17 cellular contexts compared by ENCODE assay signal in the genomic region with DNA sequence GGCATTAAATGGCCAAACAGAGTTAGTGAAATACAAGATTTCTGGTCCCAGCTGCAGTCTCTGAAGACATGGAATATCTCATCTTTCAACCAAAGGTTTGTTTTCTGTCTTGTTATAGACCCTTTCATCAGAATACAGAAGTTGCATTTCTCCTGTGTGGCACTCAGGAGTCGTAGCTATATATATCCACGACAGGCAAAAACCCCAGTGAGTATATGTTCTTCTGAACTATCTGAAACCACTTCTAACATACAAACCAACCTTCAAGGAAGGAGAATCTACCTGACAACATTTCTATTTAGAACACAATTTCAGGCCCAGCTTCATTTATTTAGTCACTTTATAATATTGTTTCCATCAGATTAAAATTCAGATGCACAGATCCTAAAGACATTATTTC.
DNase-seq lines count a peak whose midpoint lies in the region; ATAC-seq lines count a peak whose summit lies in the region.
"Had no signal": no experiment of that assay in that cellular context is flagged by ENCODE, and none has a peak within 500 bp of the region (broad histone marks: within the 10 kb centered on the region; RNA-seq: fewer than 3 reads in every experiment).

No MANE protein-coding gene starts in this region.

- peaks cover 21% of the 10 kb centered on the region for H3K4me1 Mint-ChIP-seq in activated CD4-positive, alpha-beta T cell treated with anti-CD3 and anti-CD28 coated beads, Interleukin-2, amount 10 ng/mL, durations not matched to agents 24 days and 14 days
- peaks cover 33% of the 10 kb centered on the region for H3K4me1 Mint-ChIP-seq in activated CD4-positive, alpha-beta T cell treated with anti-CD3 and anti-CD28 coated beads, Interleukin-2, amount 10 ng/mL, durations not matched to agents 7 days and 5 days
- peaks cover 88% of the 10 kb centered on the region for H3K4me1 Mint-ChIP-seq in stimulated activated naive CD8-positive, alpha-beta T cell treated with anti-CD3 and anti-CD28 coated beads, Interleukin-15, Interleukin-2, amounts not matched to agents 100 ng/mL and 50 ng/mL, for 24 hours (ENCODE audit: low read depth)
- H3K4me1 Mint-ChIP-seq in central memory CD8-positive, alpha-beta T cell, result peaks cover 80% of the 10 kb centered on the region

- peaks cover 11% of the 10 kb centered on the region for H3K9me3 Mint-ChIP-seq in activated CD4-positive, alpha-beta T cell treated with anti-CD3 and anti-CD28 coated beads, Interleukin-2, amount 10 ng/mL, durations not matched to agents 24 days and 14 days
- H3K9me3 Mint-ChIP-seq in activated CD4-positive, alpha-beta T cell treated with anti-CD3 and anti-CD28 coated beads, Interleukin-2, amount 10 ng/mL, durations not matched to agents 7 days and 5 days, result peaks cover 13% of the 10 kb centered on the region
- peaks cover 12% of the 10 kb centered on the region for H3K9me3 Mint-ChIP-seq in stimulated activated naive CD8-positive, alpha-beta T cell treated with anti-CD3 and anti-CD28 coated beads, Interleukin-15, Interleukin-2, amounts not matched to agents 100 ng/mL and 50 ng/mL, for 24 hours
- H3K9me3 Mint-ChIP-seq in central memory CD8-positive, alpha-beta T cell, result no peaks in the 10 kb centered on the region

- H3K27ac Mint-ChIP-seq in activated CD4-positive, alpha-beta T cell treated with anti-CD3 and anti-CD28 coated beads, Interleukin-2, amount 10 ng/mL, durations not matched to agents 24 days and 14 days, result peak overlapping the region; percentile 4
- H3K27ac Mint-ChIP-seq in activated CD4-positive, alpha-beta T cell treated with anti-CD3 and anti-CD28 coated beads, Interleukin-2, amount 10 ng/mL, durations not matched to agents 7 days and 5 days, result no peak overlapping the region
- H3K27ac Mint-ChIP-seq in stimulated activated naive CD8-positive, alpha-beta T cell treated with anti-CD3 and anti-CD28 coated beads, Interleukin-15, Interleukin-2, amounts not matched to agents 100 ng/mL and 50 ng/mL, for 24 hours, result peak overlapping the region; percentile 43
- peak overlapping the region; percentile 91 for H3K27ac Mint-ChIP-seq in central memory CD8-positive, alpha-beta T cell (ENCODE audit: low read depth)

- no peak overlapping the region for H3K4me3 Mint-ChIP-seq in activated CD4-positive, alpha-beta T cell treated with anti-CD3 and anti-CD28 coated beads, Interleukin-2, amount 10 ng/mL, durations not matched to agents 24 days and 14 days
- no peak overlapping the region for H3K4me3 Mint-ChIP-seq in activated CD4-positive, alpha-beta T cell treated with anti-CD3 and anti-CD28 coated beads, Interleukin-2, amount 10 ng/mL, durations not matched to agents 7 days and 5 days
- H3K4me3 Mint-ChIP-seq in stimulated activated naive CD8-positive, alpha-beta T cell treated with anti-CD3 and anti-CD28 coated beads, Interleukin-15, Interleukin-2, amounts not matched to agents 100 ng/mL and 50 ng/mL, for 24 hours, result peak overlapping the region; percentile 39
- peak overlapping the region; percentile 42 for H3K4me3 Mint-ChIP-seq in central memory CD8-positive, alpha-beta T cell

- H3K36me3 Mint-ChIP-seq in activated CD4-positive, alpha-beta T cell treated with anti-CD3 and anti-CD28 coated beads, Interleukin-2, amount 10 ng/mL, durations not matched to agents 24 days and 14 days (ENCODE audit: low read depth), result peaks cover 77% of the 10 kb centered on the region
- H3K36me3 Mint-ChIP-seq in activated CD4-positive, alpha-beta T cell treated with anti-CD3 and anti-CD28 coated beads, Interleukin-2, amount 10 ng/mL, durations not matched to agents 7 days and 5 days (ENCODE audit: low read depth), result peaks cover 94% of the 10 kb centered on the region
- peaks cover 51% of the 10 kb centered on the region for H3K36me3 Mint-ChIP-seq in stimulated activated naive CD8-positive, alpha-beta T cell treated with anti-CD3 and anti-CD28 coated beads, Interleukin-15, Interleukin-2, amounts not matched to agents 100 ng/mL and 50 ng/mL, for 24 hours (ENCODE audit: low read depth)
- peaks cover 39% of the 10 kb centered on the region for H3K36me3 Mint-ChIP-seq in central memory CD8-positive, alpha-beta T cell (ENCODE audit: insufficient read depth)

- H3K27me3 Mint-ChIP-seq in activated CD4-positive, alpha-beta T cell treated with anti-CD3 and anti-CD28 coated beads, Interleukin-2, amount 10 ng/mL, durations not matched to agents 24 days and 14 days, result no peaks in the 10 kb centered on the region
- H3K27me3 Mint-ChIP-seq in activated CD4-positive, alpha-beta T cell treated with anti-CD3 and anti-CD28 coated beads, Interleukin-2, amount 10 ng/mL, durations not matched to agents 7 days and 5 days, result no peaks in the 10 kb centered on the region
- no peaks in the 10 kb centered on the region for H3K27me3 Mint-ChIP-seq in stimulated activated naive CD8-positive, alpha-beta T cell treated with anti-CD3 and anti-CD28 coated beads, Interleukin-15, Interleukin-2, amounts not matched to agents 100 ng/mL and 50 ng/mL, for 24 hours
- H3K27me3 Mint-ChIP-seq in central memory CD8-positive, alpha-beta T cell, result no peaks in the 10 kb centered on the region

- no peak for ATAC-seq in stimulated activated naive CD8-positive, alpha-beta T cell treated with anti-CD3 and anti-CD28 coated beads, Interleukin-15, Interleukin-2, amounts not matched to agents 100 U/mL and 50 U/mL, for 24 hours
- ATAC-seq in central memory CD8-positive, alpha-beta T cell (replicated peaks; ENCODE audit: extremely low read depth, poor library complexity, severe bottlenecking), result no peak
- ATAC-seq in GM18511 (IDR thresholded peaks at IDR 0.05; ENCODE audit: unreplicated experiment), result no peak
- ATAC-seq: Right ventricle myocardium inferior had no signal

- intact Hi-C loops in activated CD4-positive, alpha-beta T cell treated with anti-CD3 and anti-CD28 coated beads, Interleukin-2, amount 10 ng/mL, durations not matched to agents 24 days and 14 days (cut with micrococcal nuclease), result no loop called here

- CTCF ChIA-PET in activated CD4-positive, alpha-beta T cell treated with anti-CD3 and anti-CD28 coated beads, Interleukin-2, amount 10 ng/mL, durations not matched to agents 7 days and 5 days (lab: Charles Lee), result no interaction called here

- POLR2A ChIA-PET in activated CD4-positive, alpha-beta T cell treated with anti-CD3 and anti-CD28 coated beads, Interleukin-2, amount 10 ng/mL, durations not matched to agents 7 days and 5 days (lab: Charles Lee), result no interaction called here

- no peak for DNase-seq in activated CD4-positive, alpha-beta T cell treated with anti-CD3 and anti-CD28 coated beads, Interleukin-2, amount 10 ng/mL, durations not matched to agents 24 days and 14 days
- no peak for DNase-seq in activated CD4-positive, alpha-beta T cell treated with anti-CD3 and anti-CD28 coated beads, Interleukin-2, amount 10 ng/mL, durations not matched to agents 7 days and 5 days
- no peak for DNase-seq in stimulated activated naive CD8-positive, alpha-beta T cell treated with anti-CD3 and anti-CD28 coated beads, Interleukin-15, Interleukin-2, amounts not matched to agents 100 U/mL and 50 U/mL, for 24 hours
- no peak for DNase-seq in central memory CD8-positive, alpha-beta T cell (ENCODE audit: low spot score in 2 of 2)
- DNase-seq in GOT3 (lab: John Stamatoyannopoulos, UW) (no peak), putamen (ENCODE audit: low spot score) (no peak)
- DNase-seq: 8988T, EL, GF-D8, Kasumi-1, NCI-H1048, NCI-H1417 treated with DMSO at 0.1 percent for 48 hours, NCI-H187, NCI-H446 treated with DMSO at 0.1 percent for 48 hours had no signal

Comparison
In these comparisons a context has a peak if more than half of its experiments do, and no peak if none do; other contexts are left out.
1. H3K4me3 Mint-ChIP-seq: peak in stimulated activated naive CD8-positive, alpha-beta T cell treated with anti-CD3 and anti-CD28 coated beads, Interleukin-15, Interleukin-2, amounts not matched to agents 100 ng/mL and 50 ng/mL, for 24 hours (single experiment) and central memory CD8-positive, alpha-beta T cell (single experiment); none in activated CD4-positive, alpha-beta T cell treated with anti-CD3 and anti-CD28 coated beads, Interleukin-2, amount 10 ng/mL, durations not matched to agents 24 days and 14 days (single experiment) and activated CD4-positive, alpha-beta T cell treated with anti-CD3 and anti-CD28 coated beads, Interleukin-2, amount 10 ng/mL, durations not matched to agents 7 days and 5 days (single experiment).